8 cellular contexts compared by ENCODE assay signal in genomic region chr9:136110082-136111061, GRCh38. TPM values are rescaled to one million over a fixed set of nuclear protein-coding genes. Genes with fewer than 3 reads are reported as not detected.
DNase-seq lines count a peak whose midpoint lies in the region; ATAC-seq and FAIRE-seq lines count a peak whose summit lies in the region.

No MANE protein-coding gene starts in this region.

- peaks cover 12% of the 10 kb centered on the region for H3K36me3 Mint-ChIP-seq in activated T-helper 17 cell treated with anti-CD3 and anti-CD28 coated beads, Interleukin-2, amount 50 U/mL, for 72 hours (ENCODE audit: low read depth)

- peak overlapping the region in 1 of 2 donors; percentile 43 for H3K4me3 ChIP-seq in small intestine (ENCODE audit: low read depth in 1 of 2, low read length in 2 of 2)

- peak overlapping the region; percentile 82 for H3K4me3 Mint-ChIP-seq in activated T-helper 17 cell treated with anti-CD3 and anti-CD28 coated beads, Interleukin-2, amount 50 U/mL, for 72 hours

- H3K4me1 Mint-ChIP-seq in activated T-helper 17 cell treated with anti-CD3 and anti-CD28 coated beads, Interleukin-2, amount 50 U/mL, for 72 hours: peaks cover 17% of the 10 kb centered on the region

- DNase-seq in DMS79 (lab: John Stamatoyannopoulos, UW): peak; percentile 76
- DNase-seq in left cardiac atrium: no peak
- no peak for DNase-seq in small intestine
- no peak for DNase-seq in MV-4-11 (lab: John Stamatoyannopoulos, UW)
- no peak for DNase-seq in AG20443 (ENCODE audit: low spot score)

- peaks cover 3 to 6% of the 10 kb centered on the region in 2 donors for H3K4me1 ChIP-seq in small intestine (ENCODE audit: control insufficient read depth in 2 of 2, insufficient read depth in 1 of 2, low read depth in 1 of 2, low read length in 1 of 2)

- 13 to 51% (median 42%) methylated on average over 31 to 42 of the region's 42 CpGs for WGBS in small intestine, 3 donors

- no peak for FAIRE-seq in small intestine (lab: Jason Lieb, UNC)

- peak overlapping the region; percentile 6 to 41 for H3K27ac ChIP-seq in small intestine (ENCODE audit: low read depth in 1 of 2, low read length in 1 of 2)

- peak; percentile 3 for ATAC-seq in HG03175 (IDR thresholded peaks at IDR 0.05; ENCODE audit: unreplicated experiment)
- peak; percentile 13 for ATAC-seq in activated T-helper 17 cell treated with anti-CD3 and anti-CD28 coated beads, Interleukin-2, amount 50 U/mL, for 72 hours (replicated peaks)
- ATAC-seq in left cardiac atrium: peak; percentile 2 to 6
- no peak for ATAC-seq in GM19351 (IDR thresholded peaks at IDR 0.05; ENCODE audit: unreplicated experiment)

- no peaks in the 10 kb centered on the region for H3K27me3 Mint-ChIP-seq in activated T-helper 17 cell treated with anti-CD3 and anti-CD28 coated beads, Interleukin-2, amount 50 U/mL, for 72 hours

- no peaks in the 10 kb centered on the region for H3K9me3 Mint-ChIP-seq in activated T-helper 17 cell treated with anti-CD3 and anti-CD28 coated beads, Interleukin-2, amount 50 U/mL, for 72 hours

- H3K27me3 ChIP-seq in small intestine (ENCODE audit: control insufficient read depth in 2 of 2, insufficient read depth in 2 of 2, low read length in 2 of 2): no peaks in the 10 kb centered on the region

- H3K9me3 ChIP-seq in small intestine (ENCODE audit: control insufficient read depth, low read depth): no peaks in the 10 kb centered on the region

- H3K36me3 ChIP-seq in small intestine (ENCODE audit: control insufficient read depth in 2 of 2, insufficient read depth in 2 of 2, low read length in 2 of 2): no peaks in the 10 kb centered on the region

- intact Hi-C loops in left cardiac atrium (cut with DNase I): no loop called here

- peak overlapping the region; percentile 41 for H3K27ac Mint-ChIP-seq in activated T-helper 17 cell treated with anti-CD3 and anti-CD28 coated beads, Interleukin-2, amount 50 U/mL, for 72 hours

RNA-seq across cellular contexts. Expression of gene TMEM250, which starts 8.3 kb away (rescaled TPM):
- 10 to 100 TPM; 28.2 to 37.7 TPM for total RNA-seq in activated T-helper 17 cell treated with anti-CD3 and anti-CD28 coated beads, Interleukin-2, amount 50 U/mL, for 72 hours
- 10 to 100 TPM; 21.6 to 23.4 TPM for total RNA-seq in left cardiac atrium
- polyA plus RNA-seq in small intestine: 10 to 100 TPM; 21.2 to 43.9 (median 25.4) TPM

RNA-seq across cellular contexts. Expression of gene NACC2, which starts 15.3 kb away (rescaled TPM):
- total RNA-seq in activated T-helper 17 cell treated with anti-CD3 and anti-CD28 coated beads, Interleukin-2, amount 50 U/mL, for 72 hours: 1 to 10 TPM; 7.8 to 9.7 TPM
- 10 to 100 TPM; 28.6 to 38.5 TPM for total RNA-seq in left cardiac atrium
- polyA plus RNA-seq in small intestine: 1 to 10 TPM; 4.9 to 9.6 (median 6.5) TPM
